ENCODE assay signal across 8 cellular contexts in the genomic region with DNA sequence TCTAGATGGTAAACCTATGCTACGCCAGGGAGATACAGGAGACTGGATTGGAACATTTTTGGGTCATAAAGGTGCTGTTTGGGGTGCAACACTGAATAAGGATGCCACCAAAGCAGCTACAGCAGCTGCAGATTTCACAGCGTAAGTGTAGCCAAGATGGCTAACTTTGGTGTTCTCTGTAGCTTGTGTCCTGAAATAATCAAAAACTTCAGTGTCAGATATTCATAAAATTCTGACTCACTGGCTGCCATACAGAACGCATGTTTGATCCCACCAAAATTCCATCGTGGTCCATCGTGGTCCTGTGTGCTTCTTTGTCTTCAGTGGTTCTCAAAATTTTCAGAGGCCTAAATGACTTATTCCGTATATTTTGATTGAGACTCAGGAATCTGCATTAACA. TPM values are rescaled to one million over a fixed set of nuclear protein-coding genes. Genes with fewer than 3 reads are reported as not detected.
DNase-seq lines count a peak whose midpoint lies in the region; ATAC-seq and TF ChIP-seq lines count a peak whose summit lies in the region.

No MANE protein-coding gene starts in this region.

- H3K27me3 ChIP-seq in BLaER1 = no peaks in the 10 kb centered on the region
- no peaks in the 10 kb centered on the region for H3K27me3 ChIP-seq in dorsolateral prefrontal cortex

- peaks cover 30% of the 10 kb centered on the region for H3K4me1 ChIP-seq in BLaER1

- H4K20me1 ChIP-seq in BLaER1 = peaks cover 62% of the 10 kb centered on the region

- peak overlapping the region; percentile 88 for H3K4me2 ChIP-seq in BLaER1

- H3K27ac Mint-ChIP-seq in natural killer cell treated with Interleukin-12 subunit alpha and Interleukin-12 subunit beta and Interleukin-15 and Interleukin-18, amount 100 ng/mL, for 72 hours = peak overlapping the region; percentile 96 to 98

- peak overlapping the region; percentile 95 for H3K9ac ChIP-seq in BLaER1

- peaks cover 32% of the 10 kb centered on the region for H3K36me3 ChIP-seq in BLaER1

- intact Hi-C loops in dorsolateral prefrontal cortex (cut with DNase I) = no loop called here

- H3K27ac ChIP-seq in BLaER1 (no peak overlapping the region), dorsolateral prefrontal cortex (peak overlapping the region in 8 of 59 donors; percentile 94 to 99 (median 98))

- DNase-seq in LNCaP clone FGC (ENCODE audit: low read depth) = no peak
- no peak for DNase-seq in dorsolateral prefrontal cortex
- DNase-seq in natural killer cell treated with Interleukin-12 subunit alpha and Interleukin-12 subunit beta and Interleukin-15 and Interleukin-18, amount 100 ng/mL, for 72 hours (ENCODE audit: low spot score) = no peak
- DNase-seq in GM20000 (ENCODE audit: low spot score) = no peak
- no peak for DNase-seq in T-helper 9 cell
- no peak for DNase-seq in SIG-M5 treated with dmso at 0.1 percent for 504 hours (lab: John Stamatoyannopoulos, UW; ENCODE audit: unreplicated experiment)
- DNase-seq in COLO829 (ENCODE audit: low spot score) = no peak

- no peaks in the 10 kb centered on the region for H3K9me3 ChIP-seq in BLaER1

- H3K4me3 ChIP-seq in BLaER1 = peak overlapping the region; percentile 91
- peak overlapping the region; percentile 84 for H3K4me3 ChIP-seq in LNCaP clone FGC (ENCODE audit: low read depth, low read length)
- H3K4me3 ChIP-seq in dorsolateral prefrontal cortex = peak overlapping the region; percentile 59 to 99 (median 89)

- peaks cover 48 to 50% of the 10 kb centered on the region in 2 donors for H3K4me1 Mint-ChIP-seq in natural killer cell treated with Interleukin-12 subunit alpha and Interleukin-12 subunit beta and Interleukin-15 and Interleukin-18, amount 100 ng/mL, for 72 hours (ENCODE audit: low read depth in 2 of 2)

- ATAC-seq in natural killer cell treated with Interleukin-12 subunit alpha and Interleukin-12 subunit beta and Interleukin-15 and Interleukin-18, amount 100 ng/mL, for 72 hours = no peak

- no peaks in the 10 kb centered on the region for H3K9me3 Mint-ChIP-seq in natural killer cell treated with Interleukin-12 subunit alpha and Interleukin-12 subunit beta and Interleukin-15 and Interleukin-18, amount 100 ng/mL, for 72 hours

- TF ChIP-seq CTCF in LNCaP clone FGC (IDR thresholded peaks at IDR 0.05; ENCODE audit: control insufficient read depth, extremely low read depth, insufficient read depth) (no peak), dorsolateral prefrontal cortex (IDR thresholded peaks at IDR 0.05 in 54 of 56, conservative IDR thresholded peaks at IDR 0.05 in 2 of 56; ENCODE audit: low read depth in 1 of 56, partially characterized antibody in 56 of 56) (no peak), GM20000 (IDR thresholded peaks at IDR 0.05; ENCODE audit: extremely low read depth, missing control alignments) (no peak)

- peaks cover 21% of the 10 kb centered on the region for H3K36me3 Mint-ChIP-seq in natural killer cell treated with Interleukin-12 subunit alpha and Interleukin-12 subunit beta and Interleukin-15 and Interleukin-18, amount 100 ng/mL, for 72 hours

- H3K4me3 Mint-ChIP-seq in natural killer cell treated with Interleukin-12 subunit alpha and Interleukin-12 subunit beta and Interleukin-15 and Interleukin-18, amount 100 ng/mL, for 72 hours = peak overlapping the region; percentile 82

- H3K27me3 Mint-ChIP-seq in natural killer cell treated with Interleukin-12 subunit alpha and Interleukin-12 subunit beta and Interleukin-15 and Interleukin-18, amount 100 ng/mL, for 72 hours = no peaks in the 10 kb centered on the region

RNA-seq across cellular contexts. Expression of gene STRAP, which starts 1.3 kb away (rescaled TPM):
- 100 to 1,000 TPM in 68 of 120 experiments, 10 to 100 TPM in 52; 64.8 to 146 (median 102) TPM for total RNA-seq in dorsolateral prefrontal cortex
- 100 to 1,000 TPM; 101 to 109 TPM for total RNA-seq in natural killer cell treated with Interleukin-12 subunit alpha and Interleukin-12 subunit beta and Interleukin-15 and Interleukin-18, amount 100 ng/mL, for 72 hours

RNA-seq across cellular contexts. Expression of gene DERA, which starts 27.6 kb away (rescaled TPM):
- 10 to 100 TPM in 115 of 120 experiments, 1 to 10 TPM in 5; 6.5 to 27.5 (median 15.1) TPM for total RNA-seq in dorsolateral prefrontal cortex
- 10 to 100 TPM; 23.2 to 25.1 TPM for total RNA-seq in natural killer cell treated with Interleukin-12 subunit alpha and Interleukin-12 subunit beta and Interleukin-15 and Interleukin-18, amount 100 ng/mL, for 72 hours
